ENCODE assay signal across 22 cellular contexts in the genomic region with DNA sequence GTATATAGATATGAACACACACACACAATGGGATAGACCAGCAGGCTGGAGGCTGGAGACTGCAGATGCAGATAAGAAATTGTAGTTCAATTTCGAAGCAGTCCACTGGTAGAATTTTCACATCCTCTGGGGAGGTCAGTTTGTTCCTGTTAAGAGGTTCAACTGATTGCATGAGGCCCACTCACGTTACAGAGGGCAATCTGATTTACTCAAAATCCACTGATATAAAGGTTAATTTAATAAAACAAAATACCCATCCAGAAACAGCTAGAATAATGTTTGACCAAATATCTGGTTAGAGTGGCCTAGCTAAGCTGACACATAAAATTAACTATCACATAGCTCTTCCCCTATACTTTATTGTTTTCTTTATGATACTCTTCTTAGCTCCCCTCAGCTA.
"Had no signal": no experiment of that assay in that cellular context is flagged by ENCODE, and none has a peak within 500 bp of the region (broad histone marks: within the 10 kb centered on the region; RNA-seq: fewer than 3 reads in every experiment).

No MANE protein-coding gene starts in this region.

- ATAC-seq: left colon; left lung; lower lobe of right lung; natural killer cell; right lobe of liver; stimulated activated memory B cell treated with anti-CD40 and anti-IgM and Interleukin-4, amounts not matched to agents 10 μg/mL and 1 μg/mL and 100 μg/mL, for 72 hours; stimulated activated naive CD8-positive, alpha-beta T cell treated with anti-CD3 and anti-CD28 coated beads, Interleukin-15, amount 100 ng/mL, for 72 hours; upper lobe of right lung had no signal

- H3K4me3 Mint-ChIP-seq: immature natural killer cell; naive B cell; natural killer cell; stimulated activated memory B cell treated with anti-CD40 and anti-IgM and Interleukin-4, amounts not matched to agents 10 μg/mL and 1 μg/mL and 100 μg/mL, for 72 hours; stimulated activated naive CD8-positive, alpha-beta T cell treated with anti-CD3 and anti-CD28 coated beads, Interleukin-15, amount 100 ng/mL, for 72 hours had no signal

- H3K27ac Mint-ChIP-seq: immature natural killer cell; naive B cell; natural killer cell; progenitor cell of endocrine pancreas; stimulated activated memory B cell treated with anti-CD40 and anti-IgM and Interleukin-4, amounts not matched to agents 10 μg/mL and 1 μg/mL and 100 μg/mL, for 72 hours; stimulated activated naive CD8-positive, alpha-beta T cell treated with anti-CD3 and anti-CD28 coated beads, Interleukin-15, amount 100 ng/mL, for 72 hours had no signal

- DNase-seq: hypothalamus; immature natural killer cell; kidney; left colon; left lung; lower lobe of right lung; mammary epithelial cell; mesenchymal stem cell; naive B cell; natural killer cell; ovary; right lobe of liver; stimulated activated CD4-positive, alpha-beta T cell treated with anti-CD3 and anti-CD28 coated beads, Interleukin-1b, Interleukin-23, amount 100 ng/mL, for 48 hours; stimulated activated CD4-positive, alpha-beta T cell treated with anti-CD3 and anti-CD28 coated beads, Interleukin-2, amount 100 ng/mL, for 48 hours; stimulated activated CD4-positive, alpha-beta T cell treated with anti-CD3 and anti-CD28 coated beads, Interleukin-4, amount 100 ng/mL, for 4 hours; stimulated activated CD8-positive, alpha-beta memory T cell treated with anti-CD3 and anti-CD28 coated beads, Interleukin-4, amount 100 ng/mL, for 48 hours; stimulated activated naive CD4-positive, alpha-beta T cell treated with Interleukin-2 at 50 U/mL for 16 hours; stimulated activated naive CD8-positive, alpha-beta T cell treated with anti-CD3 and anti-CD28 coated beads, Interleukin-15, amount 100 ng/mL, for 72 hours; tibial artery; upper lobe of right lung had no signal

- H3K9me3 Mint-ChIP-seq: stimulated activated naive CD8-positive, alpha-beta T cell treated with anti-CD3 and anti-CD28 coated beads, Interleukin-15, amount 100 ng/mL, for 72 hours had no signal

- H3K36me3 Mint-ChIP-seq: immature natural killer cell; naive B cell; natural killer cell; stimulated activated memory B cell treated with anti-CD40 and anti-IgM and Interleukin-4, amounts not matched to agents 10 μg/mL and 1 μg/mL and 100 μg/mL, for 72 hours had no signal

- H3K4me1 Mint-ChIP-seq: immature natural killer cell; naive B cell; natural killer cell; stimulated activated memory B cell treated with anti-CD40 and anti-IgM and Interleukin-4, amounts not matched to agents 10 μg/mL and 1 μg/mL and 100 μg/mL, for 72 hours; stimulated activated naive CD8-positive, alpha-beta T cell treated with anti-CD3 and anti-CD28 coated beads, Interleukin-15, amount 100 ng/mL, for 72 hours had no signal

- H3K27me3 Mint-ChIP-seq: progenitor cell of endocrine pancreas had no signal
